Comparison of ENCODE assay signal across 14 cellular contexts in the genomic region with DNA sequence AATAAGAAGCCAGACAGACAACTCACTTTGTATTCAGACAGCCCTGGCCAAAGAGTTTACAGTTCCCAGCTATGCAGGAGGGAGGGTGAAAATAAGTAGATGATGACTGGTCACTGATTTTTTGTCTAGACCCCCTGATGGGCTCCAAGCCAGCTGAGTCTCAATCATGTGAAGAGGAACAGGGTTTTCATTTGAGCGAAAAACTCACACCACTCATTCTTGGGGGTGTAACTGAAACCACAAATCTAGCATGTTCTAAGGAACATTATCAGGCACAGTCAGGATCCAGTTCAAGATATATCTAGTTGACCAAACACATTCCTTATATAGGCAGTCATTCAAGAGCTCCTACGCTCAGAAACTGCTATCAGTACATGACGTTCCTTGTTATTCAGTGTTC. TPM values are rescaled to one million over a fixed set of nuclear protein-coding genes. Genes with fewer than 3 reads are reported as not detected.
DNase-seq lines count a peak whose midpoint lies in the region; ATAC-seq and TF ChIP-seq lines count a peak whose summit lies in the region.
"Had no signal": no experiment of that assay in that cellular context is flagged by ENCODE, and none has a peak within 500 bp of the region (broad histone marks: within the 10 kb centered on the region; RNA-seq: fewer than 3 reads in every experiment).

No MANE protein-coding gene starts in this region.

- peak overlapping the region; percentile 78 for H3K9ac ChIP-seq in skeletal muscle satellite cell (ENCODE audit: low read depth, low read length)

- H3K9me3 ChIP-seq in skeletal muscle satellite cell (replicated peaks; ENCODE audit: low read length): no peaks in the 10 kb centered on the region

- ATAC-seq in left cardiac atrium (peak; percentile 20 to 83), HG02678 (IDR thresholded peaks at IDR 0.05; ENCODE audit: unreplicated experiment) (no peak), HG03280 (IDR thresholded peaks at IDR 0.05; ENCODE audit: unreplicated experiment) (no peak), GM18861 (IDR thresholded peaks at IDR 0.05; ENCODE audit: unreplicated experiment) (no peak)
- ATAC-seq: natural killer cell; stimulated activated naive CD8-positive, alpha-beta T cell treated with anti-CD3 and anti-CD28 coated beads, Interleukin-15, Interleukin-2, amounts not matched to agents 100 U/mL and 50 U/mL, for 24 hours had no signal

- intact Hi-C loops in left cardiac atrium (cut with DNase I) (no loop called here), lower leg skin (cut with DNase I; ENCODE audit: low total_unique reads) (no loop called here)

- no peaks in the 10 kb centered on the region for H3K27me3 ChIP-seq in skeletal muscle satellite cell (ENCODE audit: control insufficient read depth, insufficient read depth, low read length)

- WGBS in lower leg skin, 2 donors: 85 to 88% methylated on average over 3 of the region's 3 CpGs

- H3K36me3 ChIP-seq in skeletal muscle satellite cell (ENCODE audit: insufficient read depth, low read length): peaks cover 29% of the 10 kb centered on the region

- H3K4me2 ChIP-seq in skeletal muscle satellite cell (ENCODE audit: low read length): peak overlapping the region; percentile 41

- no peak overlapping the region for H3K4me3 ChIP-seq in skeletal muscle satellite cell (ENCODE audit: low read length)
- no peak overlapping the region for H3K4me3 ChIP-seq in lower leg skin (ENCODE audit: low read depth, poor library complexity, severe bottlenecking)

- TF ChIP-seq POLR2A in lower leg skin (IDR thresholded peaks at IDR 0.05): no peak

- DNase-seq in ELR (ENCODE audit: low read depth) (peak; percentile 17), astrocyte of the hippocampus (ENCODE audit: low read depth, low spot score) (peak; percentile 95), left cardiac atrium (peak; percentile 64), lower leg skin (ENCODE audit: low spot score in 2 of 2) (no peak)
- DNase-seq: activated gamma-delta T cell treated with Interleukin-2 at 50 U/mL for 16 hours; CD4-positive, CD25-positive, alpha-beta regulatory T cell; natural killer cell; NCI-H510A; stimulated activated CD4-positive, alpha-beta T cell treated with anti-CD3 and anti-CD28 coated beads, Interleukin-2, amount 100 ng/mL, for 24 hours; stimulated activated naive CD8-positive, alpha-beta T cell treated with anti-CD3 and anti-CD28 coated beads, Interleukin-15, Interleukin-2, amounts not matched to agents 100 U/mL and 50 U/mL, for 24 hours had no signal

- H3K4me1 ChIP-seq in skeletal muscle satellite cell (ENCODE audit: control insufficient read depth, insufficient read depth, low read length): peaks cover 54% of the 10 kb centered on the region

- no peak for TF ChIP-seq CTCF in lower leg skin (IDR thresholded peaks at IDR 0.05)

RNA-seq across cellular contexts. Expression of a gene that starts 59.0 kb away (rescaled TPM):
- 10 to 100 TPM; 52.9 to 63.7 TPM for total RNA-seq in left cardiac atrium
- 17.5 and 29.5 TPM in 2 replicates for total RNA-seq in skeletal muscle satellite cell (2012; rRNA removed)
- 10 to 100 TPM; 40.4 to 81.5 (median 54.1) TPM for total RNA-seq in lower leg skin
- total RNA-seq: natural killer cell had no signal

Comparison
In these comparisons a context has a peak if more than half of its experiments do, and no peak if none do; other contexts are left out.
1. DNase-seq: peak in ELR (single experiment), astrocyte of the hippocampus (single experiment) and left cardiac atrium (single experiment); none in lower leg skin (0 of 2).
2. ATAC-seq: peak in left cardiac atrium (2 of 2); none in HG02678 (single experiment), HG03280 (single experiment) and GM18861 (single experiment).